Comparison of ENCODE assay signal across 9 cellular contexts in the genomic region with DNA sequence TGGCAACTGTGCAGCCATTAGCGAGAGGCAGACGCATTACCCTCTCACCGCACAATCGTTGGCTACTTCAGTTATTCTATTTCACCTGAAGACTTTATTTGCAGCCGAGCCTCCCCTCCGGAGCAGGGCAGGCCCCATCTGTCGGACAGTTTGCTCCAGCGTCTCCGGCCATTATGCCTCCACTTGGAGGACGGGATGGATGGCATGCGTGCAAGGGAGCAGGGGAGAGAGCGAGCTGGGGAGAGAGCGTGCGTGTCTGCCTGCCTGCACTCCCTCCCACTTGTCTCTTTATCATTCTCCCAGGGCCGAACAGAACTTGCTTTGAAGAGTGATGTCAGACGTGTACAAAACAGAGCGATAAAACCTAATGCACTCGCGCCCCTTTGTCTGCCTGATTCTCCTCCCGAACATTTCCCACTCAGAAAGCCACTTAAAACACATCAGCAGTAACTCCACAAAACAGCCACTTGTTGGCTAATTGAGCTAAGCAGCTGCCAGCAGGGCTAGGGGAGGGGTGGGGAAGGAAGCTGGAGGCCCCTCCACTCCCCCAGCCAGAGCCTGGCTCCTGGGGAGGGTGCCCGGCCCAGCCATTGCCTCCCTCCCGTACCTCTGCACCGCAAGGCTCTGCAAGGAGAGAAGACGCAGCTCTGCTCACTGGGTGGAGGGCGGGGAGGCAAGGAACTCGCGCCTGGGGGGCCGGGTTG. TPM values are rescaled to one million over a fixed set of nuclear protein-coding genes. Genes with fewer than 3 reads are reported as not detected.
DNase-seq lines count a peak whose midpoint lies in the region; ATAC-seq, FAIRE-seq and TF ChIP-seq lines count a peak whose summit lies in the region.
"Had no signal": no experiment of that assay in that cellular context is flagged by ENCODE, and none has a peak within 500 bp of the region (broad histone marks: within the 10 kb centered on the region; RNA-seq: fewer than 3 reads in every experiment).

No MANE protein-coding gene starts in this region.

- H3K9me2 ChIP-seq in OCI-LY7 (ENCODE audit: insufficient read depth, low read length), result no peaks in the 10 kb centered on the region

- H3K4me3 ChIP-seq in keratinocyte (ENCODE audit: control insufficient read depth in 2 of 3, extremely low read depth in 1 of 3, insufficient read depth in 2 of 3, low read depth in 1 of 3, low read length in 3 of 3) (peak overlapping the region in 1 of 3 experiments; percentile 9), OCI-LY7 (ENCODE audit: low read depth, low read length, poor library complexity, severe bottlenecking) (no peak overlapping the region)

- ATAC-seq in GM21447 (IDR thresholded peaks at IDR 0.05; ENCODE audit: unreplicated experiment) (no peak), GM21529 (IDR thresholded peaks at IDR 0.05; ENCODE audit: unreplicated experiment) (no peak)

- H3K9me3 ChIP-seq in keratinocyte (ENCODE audit: control insufficient read depth, low read depth, low read length), result no peaks in the 10 kb centered on the region
- no peaks in the 10 kb centered on the region for H3K9me3 ChIP-seq in OCI-LY7 (ENCODE audit: low read length)

- POLR2A ChIA-PET in OCI-LY7 (lab: Charles Lee), result no interaction called here

- H3K27me3 ChIP-seq in keratinocyte (ENCODE audit: control insufficient read depth, extremely low read depth, insufficient read depth, low read length), result no peaks in the 10 kb centered on the region

- peak overlapping the region; percentile 75 for H2AFZ ChIP-seq in keratinocyte (ENCODE audit: control insufficient read depth, low read length)
- no peak overlapping the region for H2AFZ ChIP-seq in OCI-LY7 (ENCODE audit: low read length)

- H3K9ac ChIP-seq in keratinocyte (ENCODE audit: control insufficient read depth, extremely low read depth, insufficient read depth, low read length), result peak overlapping the region; percentile 48

- dilution Hi-C loops in keratinocyte (cut with MboI; ENCODE audit: extremely low pct_ligation_motif_present, low sequenced_read_pairs), result no loop called here

- H3K27ac ChIP-seq in keratinocyte (ENCODE audit: control insufficient read depth, insufficient read depth, low read length) (no peak overlapping the region), OCI-LY7 (ENCODE audit: low read depth, low read length, poor library complexity, severe bottlenecking) (no peak overlapping the region)

- no peak for TF ChIP-seq POLR2A in GM12892 (IDR thresholded peaks at IDR 0.05; ENCODE audit: low read depth, low read length)

- TF ChIP-seq CTCF in keratinocyte (optimal IDR thresholded peaks at IDR 0.05 in 1 of 3, IDR thresholded peaks at IDR 0.05 in 1 of 3, conservative IDR thresholded peaks at IDR 0.05 in 1 of 3; ENCODE audit: extremely low read depth in 1 of 3, insufficient read depth in 2 of 3, low read length in 3 of 3) (no peak), OCI-LY7 (conservative IDR thresholded peaks at IDR 0.05; ENCODE audit: low read length) (no peak)

- peak; percentile 70 for DNase-seq in AG08395 (ENCODE audit: low spot score)
- DNase-seq in NCI-H1105 treated with DMSO at 0.1 percent for 48 hours (lab: John Stamatoyannopoulos, UW), result peak; percentile 98
- peak; percentile 68 for DNase-seq in astrocyte of the hippocampus (ENCODE audit: low read depth, low spot score)
- no peak for DNase-seq in keratinocyte (ENCODE audit: low read depth, low spot score)
- DNase-seq in GM12892 (ENCODE audit: insufficient read length), result no peak
- DNase-seq in OCI-LY7 (ENCODE audit: low spot score), result no peak
- DNase-seq: midbrain had no signal

- H3K9me1 ChIP-seq in keratinocyte (ENCODE audit: control insufficient read depth, extremely low read depth, insufficient read depth, low read length), result no peaks in the 10 kb centered on the region

- H3K4me2 ChIP-seq in keratinocyte (ENCODE audit: control insufficient read depth, extremely low read depth, insufficient read depth, low read depth, low read length), result peak overlapping the region; percentile 61
- no peak overlapping the region for H3K4me2 ChIP-seq in OCI-LY7 (ENCODE audit: low read length)

- H3K79me2 ChIP-seq in keratinocyte (ENCODE audit: control insufficient read depth, insufficient read depth, low read length), result no peaks in the 10 kb centered on the region
- no peaks in the 10 kb centered on the region for H3K79me2 ChIP-seq in OCI-LY7 (ENCODE audit: insufficient read depth, low read depth, low read length)

- H4K20me1 ChIP-seq in keratinocyte (ENCODE audit: control insufficient read depth, extremely low read depth, insufficient read depth, low read length) (no peaks in the 10 kb centered on the region), OCI-LY7 (ENCODE audit: insufficient read depth, low read length) (no peaks in the 10 kb centered on the region)

- H3K36me3 ChIP-seq in keratinocyte (ENCODE audit: control insufficient read depth in 2 of 2, extremely low read depth in 1 of 2, insufficient read depth in 2 of 2, low read length in 2 of 2), result no peaks in the 10 kb centered on the region
- H3K36me3 ChIP-seq in OCI-LY7 (ENCODE audit: insufficient read depth, low read length), result no peaks in the 10 kb centered on the region

- FAIRE-seq in keratinocyte (lab: Jason Lieb, UNC), result no peak
- no peak for FAIRE-seq in GM12892 (lab: Jason Lieb, UNC)

- no TSS peak for BruUV-seq in OCI-LY7 (replicated peaks; lab: Mats Ljungman, UMichigan)

- intact Hi-C loops in OCI-LY7 (cut with micrococcal nuclease; ENCODE audit: unreplicated experiment), result no loop called here

- CTCF ChIA-PET in OCI-LY7 (lab: Charles Lee; ENCODE audit: unreplicated experiment), result no interaction called here

- H3K4me1 ChIP-seq in keratinocyte (ENCODE audit: control insufficient read depth, extremely low read depth, insufficient read depth, low read length) (peaks cover 50% of the 10 kb centered on the region), OCI-LY7 (ENCODE audit: insufficient read depth, low read length, poor library complexity, severe bottlenecking) (no peaks in the 10 kb centered on the region)

RNA-seq across cellular contexts. Expression of a gene that starts 43.4 kb away (rescaled TPM):
- 35.0 to 39.1 TPM (median 37.4 TPM) in 3 replicates for polyA plus RNA-seq in keratinocyte
- polyA plus RNA-seq in keratinocyte (2011; ENCODE audit: low read depth), result 29.1 TPM
- polyA plus RNA-seq in keratinocyte (2011; cell fraction: cytosol; rRNA removed), result 22.6 and 24.8 TPM in 2 replicates
- polyA plus RNA-seq in keratinocyte (2011; cell fraction: nucleus; rRNA removed), result 40.0 and 48.0 TPM in 2 replicates
- polyA plus RNA-seq in keratinocyte (2012; ENCODE audit: low replicate concordance), result 34.0 and 47.2 TPM in 2 replicates
- polyA minus RNA-seq in keratinocyte, result 30.0 to 62.3 TPM (median 56.9 TPM) in 3 replicates
- polyA minus RNA-seq in keratinocyte (2011; cell fraction: cytosol; rRNA and poly(A)+ RNA removed), result 56.2 TPM
- polyA minus RNA-seq in keratinocyte (2011; cell fraction: nucleus; rRNA and poly(A)+ RNA removed), result 46.0 and 49.7 TPM in 2 replicates
- 23.8 TPM for polyA plus RNA-seq in GM12892 (2012; ENCODE audit: missing spikeins)
- 62.5 and 78.3 TPM in 2 replicates for total RNA-seq in OCI-LY7 (2014; rRNA removed; shearing (Covaris generic))
- total RNA-seq in OCI-LY7 (2022), result 53.2 and 62.3 TPM in 2 replicates

Comparison
In these comparisons a context has a peak if more than half of its experiments do, and no peak if none do; other contexts are left out.
1. DNase-seq: peak in AG08395 (single experiment), NCI-H1105 treated with DMSO at 0.1 percent for 48 hours (single experiment) and astrocyte of the hippocampus (single experiment); none in keratinocyte (single experiment), GM12892 (single experiment) and OCI-LY7 (single experiment).